ENCODE assay signal across 8 cellular contexts in the genomic region with DNA sequence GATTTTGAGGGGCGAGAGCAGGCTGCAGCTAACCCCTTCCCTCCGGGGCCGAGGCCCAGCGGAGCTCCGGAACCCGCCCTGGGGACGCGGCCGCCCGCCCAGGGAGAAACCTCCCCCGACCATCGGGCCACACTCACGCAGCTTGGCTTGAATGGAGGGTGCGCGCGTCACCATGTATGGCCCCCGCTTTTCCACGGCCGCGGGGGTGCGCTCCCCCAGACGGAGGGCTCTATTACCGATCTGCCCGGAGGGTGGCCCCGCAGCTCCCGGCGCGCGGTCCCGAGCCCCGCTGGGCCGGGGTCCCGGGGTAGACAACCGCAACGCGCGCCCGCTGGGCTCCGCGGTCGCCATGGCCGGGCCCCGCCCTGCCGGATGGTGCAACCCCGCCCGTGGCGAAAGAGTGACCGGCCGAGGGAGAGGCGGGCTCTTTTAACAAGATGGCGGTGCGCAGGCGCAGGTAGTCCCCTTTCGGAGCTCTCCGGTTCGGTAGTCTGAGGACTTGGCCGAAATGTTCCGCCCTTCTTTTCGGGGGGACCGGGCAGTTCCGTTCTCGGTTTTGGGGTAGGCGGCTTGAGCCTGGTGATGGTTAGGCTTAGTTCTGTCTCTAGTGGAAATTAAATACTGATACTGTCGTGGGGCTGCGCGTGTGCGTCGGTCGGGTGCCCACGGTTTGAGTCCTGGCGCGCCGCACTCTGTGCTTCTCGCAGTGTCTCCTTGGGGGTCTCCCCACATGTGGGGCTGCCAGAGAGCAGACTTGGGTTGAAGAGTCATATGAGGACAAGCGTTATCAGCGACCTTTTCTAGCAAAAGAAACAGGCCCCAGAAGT. TPM values are rescaled to one million over a fixed set of nuclear protein-coding genes. Genes with fewer than 3 reads are reported as not detected.
A peak's percentile ranks its signal among the peaks of the same experiment; 100 is the strongest.
DNase-seq lines count a peak whose midpoint lies in the region; ATAC-seq and TF ChIP-seq lines count a peak whose summit lies in the region.

A gene with protein sequence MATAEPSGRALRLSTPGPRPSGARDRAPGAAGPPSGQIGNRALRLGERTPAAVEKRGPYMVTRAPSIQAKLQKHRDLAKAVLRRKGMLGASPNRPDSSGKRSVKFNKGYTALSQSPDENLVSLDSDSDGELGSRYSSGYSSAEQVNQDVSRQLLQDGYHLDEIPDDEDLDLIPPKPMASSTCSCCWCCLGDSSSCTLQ (minus strand): TSS at position 402 of the 827 bp plus-strand sequence. CDS start 51 bp downstream, at position 351.

- ATAC-seq in GM18907 (IDR thresholded peaks at IDR 0.05; ENCODE audit: unreplicated experiment), result peak; percentile 77
- peak; percentile 87 for ATAC-seq in HG03159 (IDR thresholded peaks at IDR 0.05; ENCODE audit: unreplicated experiment)
- peak; percentile 88 for ATAC-seq in activated CD4-positive, alpha-beta T cell treated with anti-CD3 and anti-CD28 coated beads for 36 hours

- no peaks in the 10 kb centered on the region for H3K27me3 ChIP-seq in AG04450 (ENCODE audit: control insufficient read depth, insufficient read depth, low read length)

- CTCF ChIA-PET in AG04450 (lab: Charles Lee), result interaction anchor here (2.5 kb wide), 1 partner anchor 44 kb away, joined by 10 read pairs; no protein-coding TSS in a partner anchor
- CTCF ChIA-PET in activated CD4-positive, alpha-beta T cell treated with anti-CD3 and anti-CD28 coated beads for 36 hours (lab: Charles Lee), result interaction anchor here (0.6 to 2.9 kb wide), 15 partner anchors 9 to 270 kb away, joined by 3 to 11 read pairs (median 4); no protein-coding TSS in a partner anchor

- intact Hi-C loops in activated CD4-positive, alpha-beta T cell treated with anti-CD3 and anti-CD28 coated beads for 36 hours (cut with DNase I, micrococcal nuclease), result loop anchor here (1.0 to 5.0 kb wide), 6 partner anchors 16 to 296 kb away; a partner anchor contains a TSS

- H3K9me3 Mint-ChIP-seq in activated CD4-positive, alpha-beta T cell treated with anti-CD3 and anti-CD28 coated beads for 36 hours (ENCODE audit: low read depth), result no peaks in the 10 kb centered on the region

- peak; percentile 60 for DNase-seq in AG04450 (ENCODE audit: low read depth, low spot score)
- peak; percentile 53 for DNase-seq in NCI-H446 treated with DMSO at 0.1 percent for 48 hours (lab: John Stamatoyannopoulos, UW)
- DNase-seq in activated CD4-positive, alpha-beta T cell treated with anti-CD3 and anti-CD28 coated beads for 36 hours, result peak; percentile 88
- DNase-seq in choroid plexus epithelial cell (ENCODE audit: low read depth), result peak; percentile 90
- DNase-seq in kidney glomerular epithelial cell (lab: John Stamatoyannopoulos, UW), result peak; percentile 69
- peak; percentile 51 to 70 for DNase-seq in stimulated activated CD4-positive, alpha-beta T cell treated with anti-CD3 and anti-CD28 coated beads, Interleukin-15, amount 100 ng/mL, for 48 hours (ENCODE audit: low read depth in 2 of 2)

- no peaks in the 10 kb centered on the region; the same call in 1 of the 2 replicates for H3K9me3 ChIP-seq in AG04450 (ENCODE audit: control insufficient read depth, insufficient read depth, low read length)

- peak within 1 kb of the TSS; percentile 81 for H3K27ac ChIP-seq in AG04450 (ENCODE audit: low read depth, low read length)

- no peak for TF ChIP-seq CTCF in AG04450 (IDR thresholded peaks at IDR 0.05; ENCODE audit: low read depth, low read length)
- no peak for TF ChIP-seq CTCF in choroid plexus epithelial cell (conservative IDR thresholded peaks at IDR 0.05; ENCODE audit: low read depth, low read length)

- H3K27ac Mint-ChIP-seq in activated CD4-positive, alpha-beta T cell treated with anti-CD3 and anti-CD28 coated beads for 36 hours, result peak within 1 kb of the TSS; percentile 94

- no peaks in the 10 kb centered on the region for H3K27me3 Mint-ChIP-seq in activated CD4-positive, alpha-beta T cell treated with anti-CD3 and anti-CD28 coated beads for 36 hours

- H3K36me3 Mint-ChIP-seq in activated CD4-positive, alpha-beta T cell treated with anti-CD3 and anti-CD28 coated beads for 36 hours (ENCODE audit: low read depth), result peaks cover 33% of the 10 kb centered on the region

- peak within 1 kb of the TSS; percentile 92 for H3K4me3 Mint-ChIP-seq in activated CD4-positive, alpha-beta T cell treated with anti-CD3 and anti-CD28 coated beads for 36 hours

- H3K4me3 ChIP-seq in AG04450 (ENCODE audit: low read depth, low read length), result peak within 1 kb of the TSS; percentile 81
- peak within 1 kb of the TSS; percentile 84 for H3K4me3 ChIP-seq in choroid plexus epithelial cell (ENCODE audit: low read depth, low read length)

- POLR2A ChIA-PET in AG04450 (lab: Yijun Ruan, JAX), result interaction anchor here (0.7 to 1.4 kb wide), 5 partner anchors 9 to 31 kb away, joined by 3 to 7 read pairs (median 5); a partner anchor contains a TSS
- POLR2A ChIA-PET in activated CD4-positive, alpha-beta T cell treated with anti-CD3 and anti-CD28 coated beads for 36 hours (lab: Charles Lee), result interaction anchor here (0.6 to 1.7 kb wide), 7 partner anchors 11 to 202 kb away, joined by 3 to 7 read pairs (median 4); a partner anchor contains a TSS

- H3K4me1 Mint-ChIP-seq in activated CD4-positive, alpha-beta T cell treated with anti-CD3 and anti-CD28 coated beads for 36 hours, result peaks cover 37% of the 10 kb centered on the region

RNA-seq across cellular contexts. Expression of the gene that starts here (rescaled TPM):
- 38.2 and 43.2 TPM in 2 replicates for polyA plus RNA-seq in AG04450 (2011; rRNA removed)
- 24.1 and 24.6 TPM in 2 replicates for polyA minus RNA-seq in AG04450 (2011; rRNA and poly(A)+ RNA removed)
- 10 to 100 TPM; 39.3 to 49.7 TPM for total RNA-seq in activated CD4-positive, alpha-beta T cell treated with anti-CD3 and anti-CD28 coated beads for 36 hours

Comparison
In these comparisons a context has a peak if more than half of its experiments do, and no peak if none do; other contexts are left out.
1. Peak in every context shown above with its lines: DNase-seq, ATAC-seq, H3K4me3 ChIP-seq and H3K27ac ChIP-seq.